Comparison of ENCODE assay signal across 8 cellular contexts in the genomic region with DNA sequence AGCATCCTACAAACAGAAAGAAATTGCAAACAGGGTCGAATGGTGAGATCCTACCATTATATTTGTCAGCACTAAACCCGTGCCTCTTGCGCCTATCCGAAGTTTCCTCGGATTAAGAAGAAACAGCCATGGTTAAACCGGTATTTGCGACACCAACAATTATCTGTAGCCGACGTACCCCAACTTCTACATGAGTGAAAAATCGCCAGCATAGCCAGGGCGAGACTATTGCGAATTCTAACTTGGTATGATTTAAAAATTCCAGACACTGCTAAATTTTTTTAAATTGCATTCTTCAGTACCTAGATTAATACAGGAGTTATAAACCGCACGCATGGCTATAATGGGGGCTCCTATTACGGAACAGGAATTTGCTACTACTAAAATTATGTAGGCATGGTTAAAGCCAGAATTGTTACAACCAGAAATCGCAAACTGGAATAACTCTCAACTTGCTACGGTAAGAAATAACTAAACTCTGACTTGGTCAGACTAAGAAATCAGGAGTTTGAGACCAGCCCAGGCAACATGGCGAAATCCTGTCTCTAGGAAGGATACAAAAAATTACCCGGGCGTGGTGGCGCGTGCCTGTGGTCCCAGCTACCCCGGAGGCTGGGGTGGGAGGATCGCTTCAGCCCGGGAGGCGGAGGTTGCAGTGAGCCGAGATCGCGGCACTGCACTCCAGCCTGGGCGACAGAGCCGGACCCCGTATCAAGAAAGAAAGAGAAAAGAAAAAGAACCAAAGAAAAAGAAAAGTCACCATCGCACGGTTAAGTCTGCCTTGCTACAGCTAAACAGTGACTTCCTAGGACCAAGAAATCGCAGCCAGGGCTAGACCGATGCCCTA. TPM values are rescaled to one million over a fixed set of nuclear protein-coding genes. Genes with fewer than 3 reads are reported as not detected.
DNase-seq lines count a peak whose midpoint lies in the region; ATAC-seq, FAIRE-seq and TF ChIP-seq lines count a peak whose summit lies in the region.

No MANE protein-coding gene starts in this region.

- peak overlapping the region; percentile 94 for H3K56ac ChIP-seq in IMR-90 (ENCODE audit: extremely low read depth, insufficient read depth, low read length)

- H2BK120ac ChIP-seq in IMR-90 (ENCODE audit: low read depth, low read length): peak overlapping the region; percentile 66

- peaks cover 11 to 47% of the 10 kb centered on the region in 2 experiments for H3K79me1 ChIP-seq in IMR-90 (ENCODE audit: low read depth in 1 of 2, low read length in 2 of 2)

- peak overlapping the region; percentile 92; the same call in 2 of the 3 replicates for H2BK15ac ChIP-seq in IMR-90 (ENCODE audit: low read depth, low read length)

- no peak for FAIRE-seq in K562 (lab: Jason Lieb, UNC)

- H3K36me3 ChIP-seq in IMR-90 (ENCODE audit: control insufficient read depth, insufficient read depth, low read length): 0 out of 2 replicates have a peak, but pooled peaks cover 1% of the 10 kb centered on the region
- H3K36me3 ChIP-seq in K562 (ENCODE audit: control insufficient read depth, insufficient read depth, low read length): peaks cover 17% of the 10 kb centered on the region; the same call in 2 of the 3 replicates
- peaks cover 3% of the 10 kb centered on the region for H3K36me3 ChIP-seq in iPS-20b (ENCODE audit: insufficient read depth, low read depth, low read length)
- H3K36me3 ChIP-seq in skeletal muscle tissue (ENCODE audit: control insufficient read depth in 3 of 3, insufficient read depth in 3 of 3, low read length in 3 of 3): peaks cover under 1 to 5% (median 3%) of the 10 kb centered on the region in 3 donors

- TF ChIP-seq RAD21 in IMR-90 (IDR thresholded peaks at IDR 0.05; ENCODE audit: low read length) (no peak), K562 (CRISPR knock-in tag; conservative IDR thresholded peaks at IDR 0.05 in 1 of 2, IDR thresholded peaks at IDR 0.05 in 1 of 2) (no peak)

- TF ChIP-seq CTCF in IMR-90 (conservative IDR thresholded peaks at IDR 0.05; ENCODE audit: low read depth, low read length) (no peak), K562 (IDR thresholded peaks at IDR 0.05 in 2 of 3, conservative IDR thresholded peaks at IDR 0.05 in 1 of 3; ENCODE audit: insufficient read depth in 2 of 3, low read depth in 1 of 3, low read length in 3 of 3) (no peak), GM10266 (IDR thresholded peaks at IDR 0.05; ENCODE audit: control insufficient read depth, insufficient read depth, low read depth, missing control alignments) (no peak)

- intact Hi-C loops in IMR-90 (cut with micrococcal nuclease) (loop anchor here (1.0 to 5.0 kb wide), 7 partner anchors 25 to 417 kb away; a partner anchor contains a TSS), K562 (cut with micrococcal nuclease) (loop anchor here (1.0 to 5.0 kb wide), 5 partner anchors 25 to 417 kb away; a partner anchor contains a TSS)

- H3K4me2 ChIP-seq in IMR-90 (ENCODE audit: low read depth, low read length): peak overlapping the region; percentile 90
- H3K4me2 ChIP-seq in K562 (ENCODE audit: insufficient read depth, low read length): peak overlapping the region; percentile 99

- WGBS in IMR-90 (ENCODE audit: extremely low coverage in 2 of 2, insufficient read length in 1 of 2), 2 experiments: 3% methylated on average over 20 of the region's 36 CpGs; no CpG with 5 or more reads in 1 of the 2 experiments
- WGBS in K562 (ENCODE audit: insufficient coverage, low coverage, missing lambda C conversion rate): 2% methylated on average over 35 of the region's 36 CpGs

- CTCF ChIA-PET in IMR-90 (lab: Yijun Ruan, JAX) (interaction anchor here (0.6 to 1.5 kb wide), 4 partner anchors 12 to 72 kb away, joined by 3 to 8 read pairs (median 4); no protein-coding TSS in a partner anchor), K562 (lab: Yijun Ruan, JAX; ENCODE audit: low intra/inter-chr PET ratio) (interaction anchor here (1.1 to 3.1 kb wide), 6 partner anchors 23 to 156 kb away, joined by 3 to 18 read pairs (median 8); a partner anchor contains a TSS)

- peaks cover 10% of the 10 kb centered on the region for H3K4me1 ChIP-seq in IMR-90 (ENCODE audit: control insufficient read depth, insufficient read depth, low read length)
- H3K4me1 ChIP-seq in K562 (replicated peaks in 1 of 2; ENCODE audit: control insufficient read depth in 2 of 2, insufficient read depth in 2 of 2, low read length in 2 of 2): peaks cover 14 to 25% of the 10 kb centered on the region in 2 experiments
- peaks cover 8% of the 10 kb centered on the region for H3K4me1 ChIP-seq in iPS-20b (ENCODE audit: insufficient read depth, low read length)
- H3K4me1 ChIP-seq in skeletal muscle tissue (ENCODE audit: control insufficient read depth in 3 of 3, insufficient read depth in 3 of 3, low read length in 3 of 3): peaks cover 23 to 26% (median 23%) of the 10 kb centered on the region in 3 donors

- 0 out of 2 replicates have a peak, but pooled peaks have one; percentile 14 for TF ChIP-seq POLR2A in IMR-90 (IDR thresholded peaks at IDR 0.05; ENCODE audit: low read depth, low read length)
- TF ChIP-seq POLR2A in K562 (conservative IDR thresholded peaks at IDR 0.05): peak; percentile 34; the same call in 1 of the 2 replicates

- peak overlapping the region; percentile 87 for H3K18ac ChIP-seq in IMR-90 (ENCODE audit: low read depth, low read length)

- H3K79me2 ChIP-seq in K562 (ENCODE audit: control insufficient read depth, insufficient read depth, low read length): peaks cover 59% of the 10 kb centered on the region

- in situ Hi-C loops in ACHN (cut with HindIII; ENCODE audit: low pct_ligation_motif_present, low pct_unique_long_range_greater_than_20kb, low sequenced_read_pairs): no loop called here
- in situ Hi-C loops in IMR-90 (cut with MboI; ENCODE audit: low sequenced_read_pairs): no loop called here
- in situ Hi-C loops in K562 (cut with MboI): no loop called here

- H4K20me1 ChIP-seq in IMR-90 (ENCODE audit: insufficient read depth, low read length): no peaks in the 10 kb centered on the region
- no peaks in the 10 kb centered on the region for H4K20me1 ChIP-seq in K562 (replicated peaks; ENCODE audit: control insufficient read depth, insufficient read depth, low read length)

- H4K8ac ChIP-seq in IMR-90 (ENCODE audit: low read depth in 2 of 2, low read length in 2 of 2): peak overlapping the region; percentile 91 to 97

- peak overlapping the region; percentile 89 for H4K5ac ChIP-seq in IMR-90 (ENCODE audit: low read depth, low read length)

- H2AFZ ChIP-seq in IMR-90 (replicated peaks; ENCODE audit: low read length, poor library complexity) (peak overlapping the region; percentile 87), K562 (ENCODE audit: low read depth, low read length) (peak overlapping the region; percentile 93)

- H3K9ac ChIP-seq in IMR-90 (ENCODE audit: low read depth, low read length): peak overlapping the region; percentile 99
- H3K9ac ChIP-seq in K562 (ENCODE audit: insufficient read depth in 1 of 2, low read depth in 2 of 2, low read length in 2 of 2): peak overlapping the region; percentile 96 to 98
- H3K9ac ChIP-seq in iPS-20b (ENCODE audit: low read depth, low read length): peak overlapping the region; percentile 94
- H3K9ac ChIP-seq in skeletal muscle tissue (ENCODE audit: low read depth in 1 of 3, low read length in 3 of 3): peak overlapping the region; percentile 97 to 100 (median 97)

- H2AK5ac ChIP-seq in IMR-90 (ENCODE audit: low read depth, low read length): peak overlapping the region; percentile 82

- H3K27ac ChIP-seq in IMR-90 (ENCODE audit: insufficient read depth, low read length) (peak overlapping the region; percentile 88), K562 (ENCODE audit: extremely low read depth, low read depth, low read length) (peak overlapping the region; percentile 97), iPS-20b (ENCODE audit: low read length) (peak overlapping the region; percentile 81), skeletal muscle tissue (ENCODE audit: low read depth, low read length) (peak overlapping the region; percentile 98)

- H2BK5ac ChIP-seq in IMR-90 (ENCODE audit: low read depth, low read length, poor library complexity, severe bottlenecking): peak overlapping the region; percentile 84

- no peak overlapping the region; the same call in 1 of the 2 replicates for H2BK20ac ChIP-seq in IMR-90 (ENCODE audit: low read depth, low read length)

- H3K4me3 ChIP-seq in IMR-90 (ENCODE audit: insufficient read depth, low read depth, low read length) (peak overlapping the region; percentile 69), K562 (peak overlapping the region; percentile 80), iPS-20b (ENCODE audit: low read length) (peak overlapping the region; percentile 92), skeletal muscle tissue (ENCODE audit: low read length in 3 of 3) (peak overlapping the region; percentile 93 to 97 (median 97))

- DNase-seq in ACHN: peak; percentile 63
- DNase-seq in IMR-90: peak; percentile 50
- peak; percentile 18 to 82 (median 41) for DNase-seq in T-helper 2 cell
- DNase-seq in K562 (ENCODE audit: extremely low read depth in 1 of 4, low spot score in 3 of 4): peak in 1 of 4 experiments; percentile 76
- DNase-seq in GM10266 (ENCODE audit: extremely low spot score): no peak

- dilution Hi-C loops in IMR-90 (cut with HindIII; ENCODE audit: low sequenced_read_pairs, unreplicated experiment): no loop called here

- H4K91ac ChIP-seq in IMR-90 (ENCODE audit: insufficient read depth, low read depth, low read length): peak overlapping the region; percentile 95

- H3K9me1 ChIP-seq in IMR-90 (ENCODE audit: insufficient read depth, low read length): 0 out of 2 replicates have a peak, but pooled peaks cover 3% of the 10 kb centered on the region
- H3K9me1 ChIP-seq in K562 (ENCODE audit: control insufficient read depth, insufficient read depth, low read length): no peaks in the 10 kb centered on the region

- peak overlapping the region; percentile 95 for H2AK9ac ChIP-seq in IMR-90 (replicated peaks; ENCODE audit: low read depth, low read length, poor library complexity)

- no peak for TF ChIP-seq EP300 in K562 (IDR thresholded peaks at IDR 0.05; ENCODE audit: low read length)

- BruUV-seq in IMR-90 (replicated peaks; lab: Mats Ljungman, UMichigan) (TSS peak; percentile 38), K562 (replicated peaks; lab: Mats Ljungman, UMichigan) (TSS peak; percentile 41)

- H3K27me3 ChIP-seq in IMR-90 (ENCODE audit: control insufficient read depth, insufficient read depth, low read length) (no peaks in the 10 kb centered on the region), K562 (ENCODE audit: control insufficient read depth in 2 of 2, insufficient read depth in 2 of 2, low read length in 2 of 2) (no peaks in the 10 kb centered on the region; a peak in 1 of 5 replicates), iPS-20b (ENCODE audit: insufficient read depth, low read length) (peaks cover 5% of the 10 kb centered on the region; the same call in 1 of the 2 replicates), skeletal muscle tissue (ENCODE audit: control insufficient read depth in 3 of 3, insufficient read depth in 3 of 3, low read length in 3 of 3) (no peaks in the 10 kb centered on the region)

- POLR2A ChIA-PET in IMR-90 (lab: Charles Lee; ENCODE audit: unreplicated experiment) (interaction anchor here (0.6 kb wide), 1 partner anchor 154 kb away, joined by 3 read pairs; no protein-coding TSS in a partner anchor), K562 (lab: Yijun Ruan, JAX) (interaction anchor here (0.5 to 3.6 kb wide), 15 partner anchors 10 to 161 kb away, joined by 3 to 38 read pairs (median 5); a partner anchor contains a TSS)

- peak overlapping the region; percentile 95 for H3K14ac ChIP-seq in IMR-90 (replicated peaks; ENCODE audit: low read depth, low read length)

- H3K9me3 ChIP-seq in IMR-90 (ENCODE audit: control insufficient read depth, insufficient read depth, low read length) (no peaks in the 10 kb centered on the region), K562 (replicated peaks; ENCODE audit: control insufficient read depth, insufficient read depth, low read depth, low read length) (no peaks in the 10 kb centered on the region), iPS-20b (ENCODE audit: insufficient read depth, low read depth, low read length) (no peaks in the 10 kb centered on the region), skeletal muscle tissue (ENCODE audit: control insufficient read depth in 3 of 3, low read length in 3 of 3) (no peaks in the 10 kb centered on the region)

- H3K4ac ChIP-seq in IMR-90 (ENCODE audit: low read depth, low read length): peak overlapping the region; percentile 95

- H3K23ac ChIP-seq in IMR-90 (ENCODE audit: low read depth, low read length): peak overlapping the region; percentile 85

- peak; percentile 13 for ATAC-seq in GM19035 (IDR thresholded peaks at IDR 0.05; ENCODE audit: unreplicated experiment)
- peak; percentile 12 for ATAC-seq in IMR-90 (ENCODE audit: low read depth)
- peak; percentile 20 for ATAC-seq in K562

RNA-seq across cellular contexts. Expression of a gene that starts 25.5 kb away (rescaled TPM):
- total RNA-seq in IMR-90 (2012; rRNA removed) (1.3 and 1.4 TPM in 2 replicates), K562 (2014; rRNA removed) (3.4 and 3.5 TPM in 2 replicates), K562 (2014; rRNA removed; fragmentation: Illumina TruSeq; extraction: Trizol) (2.8 and 3.4 TPM in 2 replicates), K562 (2015; rRNA removed; fragmentation: Illumina TruSeq; extraction: Trizol) (3.4 and 3.5 TPM in 2 replicates), K562 (2021) (3.9 and 4.3 TPM in 2 replicates), skeletal muscle tissue (1.6 TPM)
- polyA plus RNA-seq in IMR-90 (2012; rRNA removed) (2.5 and 3.6 TPM in 2 replicates), K562 (2011; rRNA removed) (2.3 and 2.7 TPM in 2 replicates), K562 (2014; fragmentation: Illumina TruSeq; extraction: Trizol) (2.3 and 3.4 TPM in 2 replicates), K562 (2014; fragmentation: Nextera tagmentation; extraction: Ambion mirVana) (1 to 10 TPM; 2.1 to 3.5 TPM), K562 (2014; rRNA removed) (4.8 and 7.5 TPM in 2 replicates)
- polyA plus RNA-seq in IMR-90 (2012; cell fraction: cytosol; rRNA removed): 3.5 and 4.5 TPM in 2 replicates
- polyA plus RNA-seq in IMR-90 (2012; cell fraction: nucleus; rRNA removed; ENCODE audit: low replicate concordance): 3.9 and 4.1 TPM in 2 replicates
- 22.1 and 27.2 TPM in 2 replicates for total RNA-seq in K562 (2011; cell fraction: chromatin; rRNA removed; ENCODE audit: low replicate concordance)
- 17.0 and 20.7 TPM in 2 replicates for total RNA-seq in K562 (2011; cell fraction: nucleolus; rRNA removed)
- total RNA-seq in K562 (2011; cell fraction: nucleoplasm; rRNA removed): 21.3 and 21.4 TPM in 2 replicates
- polyA plus RNA-seq in K562 (2011; cell fraction: cytosol; rRNA removed): 2.6 and 3.1 TPM in 2 replicates
- polyA plus RNA-seq in K562 (2011; cell fraction: nucleus; rRNA removed): 6.1 and 8.3 TPM in 2 replicates
- polyA plus RNA-seq in K562 (2012): 3.4 and 6.0 TPM in 2 replicates
- polyA minus RNA-seq in K562 (2011; rRNA and poly(A)+ RNA removed): 5.8 and 6.1 TPM in 2 replicates
- polyA minus RNA-seq in K562 (2011; cell fraction: cytosol; rRNA and poly(A)+ RNA removed): 0.48 and 1.8 TPM in 2 replicates
- polyA minus RNA-seq in K562 (2011; cell fraction: nucleus; rRNA and poly(A)+ RNA removed): 15.4 and 18.3 TPM in 2 replicates

RNA-seq across cellular contexts. Expression of a gene that starts 55.1 kb away (rescaled TPM):
- total RNA-seq in IMR-90 (2012; rRNA removed): 36.2 and 47.8 TPM in 2 replicates
- polyA plus RNA-seq in IMR-90 (2012; rRNA removed): 19.3 and 23.5 TPM in 2 replicates
- polyA plus RNA-seq in IMR-90 (2012; cell fraction: cytosol; rRNA removed): 7.0 and 7.7 TPM in 2 replicates
- polyA plus RNA-seq in IMR-90 (2012; cell fraction: nucleus; rRNA removed; ENCODE audit: low replicate concordance): 9.7 and 45.5 TPM in 2 replicates
- 95.8 and 263 TPM in 2 replicates for total RNA-seq in K562 (2011; cell fraction: chromatin; rRNA removed; ENCODE audit: low replicate concordance)
- 66.7 and 82.6 TPM in 2 replicates for total RNA-seq in K562 (2011; cell fraction: nucleolus; rRNA removed)
- total RNA-seq in K562 (2011; cell fraction: nucleoplasm; rRNA removed): 118 and 141 TPM in 2 replicates
- total RNA-seq in K562 (2014; rRNA removed): 40.8 and 51.1 TPM in 2 replicates
- total RNA-seq in K562 (2014; rRNA removed; fragmentation: Illumina TruSeq; extraction: Trizol): 81.9 and 86.7 TPM in 2 replicates
- 81.7 and 87.0 TPM in 2 replicates for total RNA-seq in K562 (2015; rRNA removed; fragmentation: Illumina TruSeq; extraction: Trizol)
- 46.6 and 48.1 TPM in 2 replicates for total RNA-seq in K562 (2021)
- 63.3 and 73.0 TPM in 2 replicates for polyA plus RNA-seq in K562 (2011; rRNA removed)
- 15.7 and 23.6 TPM in 2 replicates for polyA plus RNA-seq in K562 (2011; cell fraction: cytosol; rRNA removed)
- polyA plus RNA-seq in K562 (2011; cell fraction: nucleus; rRNA removed): 53.2 and 74.4 TPM in 2 replicates
- polyA plus RNA-seq in K562 (2012): 35.1 and 36.8 TPM in 2 replicates
- 55.8 and 71.9 TPM in 2 replicates for polyA plus RNA-seq in K562 (2014; fragmentation: Illumina TruSeq; extraction: Trizol)
- polyA plus RNA-seq in K562 (2014; fragmentation: Nextera tagmentation; extraction: Ambion mirVana): 10 to 100 TPM; 28.5 to 31.7 TPM
- 51.6 and 55.4 TPM in 2 replicates for polyA plus RNA-seq in K562 (2014; rRNA removed)
- polyA minus RNA-seq in K562 (2011; rRNA and poly(A)+ RNA removed): 108 and 125 TPM in 2 replicates
- polyA minus RNA-seq in K562 (2011; cell fraction: cytosol; rRNA and poly(A)+ RNA removed): 21.7 and 31.6 TPM in 2 replicates
- polyA minus RNA-seq in K562 (2011; cell fraction: nucleus; rRNA and poly(A)+ RNA removed): 52.1 and 77.9 TPM in 2 replicates
- total RNA-seq in skeletal muscle tissue: 32.9 TPM
